Comparison of ENCODE assay signal across 12 cellular contexts in genomic region chr3:177787279-177788041, GRCh38.
DNase-seq lines count a peak whose midpoint lies in the region; ATAC-seq and TF ChIP-seq lines count a peak whose summit lies in the region.
"Had no signal": no experiment of that assay in that cellular context is flagged by ENCODE, and none has a peak within 500 bp of the region (broad histone marks: within the 10 kb centered on the region; RNA-seq: fewer than 3 reads in every experiment).

No MANE protein-coding gene starts in this region.

- H3K9me3 ChIP-seq in Panc1 (ENCODE audit: control insufficient read depth, insufficient read depth, low read depth, low read length) (no peaks in the 10 kb centered on the region), prostate gland (no peaks in the 10 kb centered on the region)

- H3K4me1 ChIP-seq in Panc1 (ENCODE audit: control insufficient read depth, insufficient read depth, low read length) = no peaks in the 10 kb centered on the region
- H3K4me1 ChIP-seq in prostate gland (replicated peaks) = no peaks in the 10 kb centered on the region
- H3K4me1 ChIP-seq: BLaER1 had no signal

- TF ChIP-seq CTCF in GM06990 (IDR thresholded peaks at IDR 0.05; ENCODE audit: insufficient read depth, low read length, poor library complexity, severe bottlenecking) (no peak), Panc1 (IDR thresholded peaks at IDR 0.05) (no peak), prostate gland (IDR thresholded peaks at IDR 0.05) (no peak)

- H3K36me3 ChIP-seq in GM06990 (ENCODE audit: control insufficient read depth, insufficient read depth, low read length) (no peaks in the 10 kb centered on the region), Panc1 (ENCODE audit: control insufficient read depth, insufficient read depth, low read length) (no peaks in the 10 kb centered on the region), prostate gland (no peaks in the 10 kb centered on the region)
- H3K36me3 ChIP-seq: BLaER1, cardiac muscle cell had no signal

- BruUV-seq in Panc1 (replicated peaks; lab: Mats Ljungman, UMichigan) = no TSS peak

- POLR2A ChIA-PET in Panc1 (lab: Charles Lee) = no interaction called here

- H3K27ac ChIP-seq in Panc1 (ENCODE audit: low read length) = peak overlapping the region; percentile 36; the same call in 1 of the 2 replicates
- peak overlapping the region in 1 of 2 donors; percentile 11 for H3K27ac ChIP-seq in prostate gland
- H3K27ac ChIP-seq: BLaER1, cardiac muscle cell had no signal

- DNase-seq in GM06990 (ENCODE audit: extremely low read depth, insufficient read length) (peak; percentile 39), Panc1 (ENCODE audit: low read depth, low spot score) (no peak), NCI-H2029 (lab: John Stamatoyannopoulos, UW) (no peak), prostate gland (ENCODE audit: low spot score) (no peak), hepatic stellate cell (ENCODE audit: low spot score) (no peak), Kasumi-1 (lab: John Stamatoyannopoulos, UW) (no peak)
- DNase-seq: NCI-H187 treated with DMSO at 0.1 percent for 48 hours, right cardiac atrium had no signal

- intact Hi-C loops in Panc1 (cut with micrococcal nuclease; ENCODE audit: unreplicated experiment) = no loop called here
- intact Hi-C loops in prostate gland (cut with DNase I) = no loop called here

- 73% methylated on average over 5 of the region's 5 CpGs for WGBS in prostate gland

- H3K27me3 ChIP-seq in GM06990 (replicated peaks; ENCODE audit: control insufficient read depth, insufficient read depth, low read length) (no peaks in the 10 kb centered on the region), Panc1 (ENCODE audit: control insufficient read depth, insufficient read depth, low read length) (no peaks in the 10 kb centered on the region), prostate gland (replicated peaks; ENCODE audit: insufficient read depth) (no peaks in the 10 kb centered on the region)
- H3K27me3 ChIP-seq: BLaER1, cardiac muscle cell had no signal

- in situ Hi-C loops in Panc1 (cut with HindIII; ENCODE audit: low pct_unique_long_range_greater_than_20kb, low sequenced_read_pairs) = no loop called here

- H3K4me3 ChIP-seq in GM06990 (replicated peaks; ENCODE audit: low read depth, low read length) (no peak overlapping the region), Panc1 (ENCODE audit: low read depth in 2 of 2, low read length in 2 of 2) (no peak overlapping the region), prostate gland (no peak overlapping the region)
- H3K4me3 ChIP-seq: BLaER1, cardiac muscle cell had no signal

- peak; percentile 81 for ATAC-seq in GM18867 (IDR thresholded peaks at IDR 0.05; ENCODE audit: unreplicated experiment)
- ATAC-seq in HG02759 (IDR thresholded peaks at IDR 0.05; ENCODE audit: unreplicated experiment) = peak; percentile 84
- no peak for ATAC-seq in Panc1
- ATAC-seq: right cardiac atrium had no signal

- CTCF ChIA-PET in Panc1 (lab: Charles Lee) = no interaction called here

- TF ChIP-seq POLR2A in prostate gland (IDR thresholded peaks at IDR 0.05) = no peak
